1 cellular context compared by ENCODE assay signal in the genomic region with DNA sequence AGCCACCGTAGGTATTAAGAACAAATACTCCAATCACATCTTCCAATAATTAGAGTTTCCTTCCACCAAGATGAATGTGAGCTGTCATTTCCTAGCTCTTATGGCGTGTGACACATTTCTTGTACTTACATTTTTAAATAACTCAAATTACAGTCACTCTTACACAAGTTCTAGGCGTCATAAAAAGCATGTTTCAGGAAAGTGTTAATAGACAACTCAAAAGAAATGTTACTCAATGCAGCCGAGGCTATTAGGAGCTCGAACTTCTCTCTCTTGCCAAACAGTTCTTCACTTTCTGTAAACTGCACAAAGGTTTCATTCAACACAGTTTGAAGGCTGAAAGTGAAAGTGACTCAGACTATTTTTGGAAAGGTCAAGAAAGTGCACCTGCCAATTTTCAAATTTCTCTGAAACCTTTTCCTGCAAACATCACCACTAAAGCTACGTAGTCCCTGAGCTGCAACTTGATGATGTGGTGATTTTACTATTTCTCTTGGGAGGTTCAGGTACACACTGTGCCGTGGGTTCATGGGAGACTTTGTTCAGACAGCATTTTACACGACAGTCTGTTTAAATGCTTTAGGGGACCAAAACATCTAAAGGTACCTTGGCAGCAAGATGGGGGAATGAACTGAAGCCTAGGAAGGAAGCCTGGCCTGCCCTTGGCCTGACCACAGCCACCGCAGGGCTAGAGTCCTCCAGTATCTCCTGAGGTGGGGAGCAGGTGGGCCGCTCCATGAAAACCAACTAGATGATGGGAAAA.
TF ChIP-seq lines count a peak whose summit lies in the region.

No MANE protein-coding gene starts in this region.

TF ChIP-seq in GM12878, 131 proteins besides CTCF, POLR2A, EP300 and RAD21 (continued from another document and continues in another):
- TF ChIP-seq, protein P1, sequence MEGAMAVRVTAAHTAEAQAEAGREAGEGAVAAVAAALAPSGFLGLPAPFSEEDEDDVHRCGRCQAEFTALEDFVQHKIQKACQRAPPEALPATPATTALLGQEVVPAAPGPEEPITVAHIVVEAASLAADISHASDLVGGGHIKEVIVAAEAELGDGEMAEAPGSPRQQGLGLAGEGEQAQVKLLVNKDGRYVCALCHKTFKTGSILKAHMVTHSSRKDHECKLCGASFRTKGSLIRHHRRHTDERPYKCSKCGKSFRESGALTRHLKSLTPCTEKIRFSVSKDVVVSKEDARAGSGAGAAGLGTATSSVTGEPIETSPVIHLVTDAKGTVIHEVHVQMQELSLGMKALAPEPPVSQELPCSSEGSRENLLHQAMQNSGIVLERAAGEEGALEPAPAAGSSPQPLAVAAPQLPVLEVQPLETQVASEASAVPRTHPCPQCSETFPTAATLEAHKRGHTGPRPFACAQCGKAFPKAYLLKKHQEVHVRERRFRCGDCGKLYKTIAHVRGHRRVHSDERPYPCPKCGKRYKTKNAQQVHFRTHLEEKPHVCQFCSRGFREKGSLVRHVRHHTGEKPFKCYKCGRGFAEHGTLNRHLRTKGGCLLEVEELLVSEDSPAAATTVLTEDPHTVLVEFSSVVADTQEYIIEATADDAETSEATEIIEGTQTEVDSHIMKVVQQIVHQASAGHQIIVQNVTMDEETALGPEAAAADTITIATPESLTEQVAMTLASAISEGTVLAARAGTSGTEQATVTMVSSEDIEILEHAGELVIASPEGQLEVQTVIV (IDR thresholded peaks at IDR 0.05; ENCODE audit: borderline replicate concordance, partially characterized antibody): no peak
- TF ChIP-seq, protein P2, sequence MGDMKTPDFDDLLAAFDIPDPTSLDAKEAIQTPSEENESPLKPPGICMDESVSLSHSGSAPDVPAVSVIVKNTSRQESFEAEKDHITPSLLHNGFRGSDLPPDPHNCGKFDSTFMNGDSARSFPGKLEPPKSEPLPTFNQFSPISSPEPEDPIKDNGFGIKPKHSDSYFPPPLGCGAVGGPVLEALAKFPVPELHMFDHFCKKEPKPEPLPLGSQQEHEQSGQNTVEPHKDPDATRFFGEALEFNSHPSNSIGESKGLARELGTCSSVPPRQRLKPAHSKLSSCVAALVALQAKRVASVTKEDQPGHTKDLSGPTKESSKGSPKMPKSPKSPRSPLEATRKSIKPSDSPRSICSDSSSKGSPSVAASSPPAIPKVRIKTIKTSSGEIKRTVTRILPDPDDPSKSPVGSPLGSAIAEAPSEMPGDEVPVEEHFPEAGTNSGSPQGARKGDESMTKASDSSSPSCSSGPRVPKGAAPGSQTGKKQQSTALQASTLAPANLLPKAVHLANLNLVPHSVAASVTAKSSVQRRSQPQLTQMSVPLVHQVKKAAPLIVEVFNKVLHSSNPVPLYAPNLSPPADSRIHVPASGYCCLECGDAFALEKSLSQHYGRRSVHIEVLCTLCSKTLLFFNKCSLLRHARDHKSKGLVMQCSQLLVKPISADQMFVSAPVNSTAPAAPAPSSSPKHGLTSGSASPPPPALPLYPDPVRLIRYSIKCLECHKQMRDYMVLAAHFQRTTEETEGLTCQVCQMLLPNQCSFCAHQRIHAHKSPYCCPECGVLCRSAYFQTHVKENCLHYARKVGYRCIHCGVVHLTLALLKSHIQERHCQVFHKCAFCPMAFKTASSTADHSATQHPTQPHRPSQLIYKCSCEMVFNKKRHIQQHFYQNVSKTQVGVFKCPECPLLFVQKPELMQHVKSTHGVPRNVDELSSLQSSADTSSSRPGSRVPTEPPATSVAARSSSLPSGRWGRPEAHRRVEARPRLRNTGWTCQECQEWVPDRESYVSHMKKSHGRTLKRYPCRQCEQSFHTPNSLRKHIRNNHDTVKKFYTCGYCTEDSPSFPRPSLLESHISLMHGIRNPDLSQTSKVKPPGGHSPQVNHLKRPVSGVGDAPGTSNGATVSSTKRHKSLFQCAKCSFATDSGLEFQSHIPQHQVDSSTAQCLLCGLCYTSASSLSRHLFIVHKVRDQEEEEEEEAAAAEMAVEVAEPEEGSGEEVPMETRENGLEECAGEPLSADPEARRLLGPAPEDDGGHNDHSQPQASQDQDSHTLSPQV (IDR thresholded peaks at IDR 0.05): no peak
- TF ChIP-seq POLR2AphosphoS2 (IDR thresholded peaks at IDR 0.05; ENCODE audit: low read depth, low read length) (no peak), STAT1 (conservative IDR thresholded peaks at IDR 0.05) (no peak), NR2C1 (IDR thresholded peaks at IDR 0.05) (peak; percentile 39; the same call in 1 of the 2 replicates), MYB (IDR thresholded peaks at IDR 0.05; ENCODE audit: borderline replicate concordance, low read depth, low read length) (no peak), SREBF1 (IDR thresholded peaks at IDR 0.05; ENCODE audit: low read length) (no peak), STAT3 (IDR thresholded peaks at IDR 0.05; ENCODE audit: low read depth, low read length) (peak; percentile 98; the same call in 1 of the 2 replicates), SUPT20H (IDR thresholded peaks at IDR 0.05; ENCODE audit: borderline replicate concordance, control insufficient read depth, low read depth, low read length) (no peak), MEF2A (IDR thresholded peaks at IDR 0.05; ENCODE audit: insufficient read depth, low read depth, low read length) (peak; percentile 100), BMI1 (IDR thresholded peaks at IDR 0.05; ENCODE audit: borderline replicate concordance) (no peak), NFIC (IDR thresholded peaks at IDR 0.05; ENCODE audit: low read depth, low read length) (peak; percentile 95), ESRRA (IDR thresholded peaks at IDR 0.05; ENCODE audit: low read length) (no peak), MEF2B (IDR thresholded peaks at IDR 0.05; ENCODE audit: partially characterized antibody, poor library complexity, severe bottlenecking) (peak; percentile 98), CBX3 (IDR thresholded peaks at IDR 0.05; ENCODE audit: borderline replicate concordance, low read depth) (no peak), FOS (IDR thresholded peaks at IDR 0.05; ENCODE audit: borderline replicate concordance, extremely low read depth, insufficient read length) (no peak), SUZ12 (IDR thresholded peaks at IDR 0.05; ENCODE audit: unreplicated experiment) (no peak), HCFC1 (IDR thresholded peaks at IDR 0.05; ENCODE audit: low read length) (no peak), NR2C2 (IDR thresholded peaks at IDR 0.05; ENCODE audit: borderline replicate concordance, control insufficient read depth, insufficient read length, low read depth) (no peak), SMARCA5 (IDR thresholded peaks at IDR 0.05) (no peak), SIX5 (IDR thresholded peaks at IDR 0.05; ENCODE audit: low read depth, low read length, severe bottlenecking) (peak; percentile 2), EZH2 (IDR thresholded peaks at IDR 0.05; ENCODE audit: borderline replicate concordance, control insufficient read depth, low read depth, low read length) (no peak), DPF2 (IDR thresholded peaks at IDR 0.05) (peak; percentile 25; the same call in 1 of the 2 replicates), MTA2 (IDR thresholded peaks at IDR 0.05; ENCODE audit: low read depth) (peak; percentile 90), CREB1 (IDR thresholded peaks at IDR 0.05; ENCODE audit: low read depth) (peak; percentile 79), JUND (IDR thresholded peaks at IDR 0.05; ENCODE audit: low read depth, low read length) (no peak), NFXL1 (IDR thresholded peaks at IDR 0.05; ENCODE audit: borderline replicate concordance) (no peak), PAX8 (IDR thresholded peaks at IDR 0.05) (no peak), FOXK2 (IDR thresholded peaks at IDR 0.05) (no peak), SPI1 (IDR thresholded peaks at IDR 0.05; ENCODE audit: borderline replicate concordance, insufficient read depth, low read depth, low read length) (no peak), TARDBP (IDR thresholded peaks at IDR 0.05; ENCODE audit: borderline replicate concordance) (no peak)
- TF ChIP-seq, protein P3, sequence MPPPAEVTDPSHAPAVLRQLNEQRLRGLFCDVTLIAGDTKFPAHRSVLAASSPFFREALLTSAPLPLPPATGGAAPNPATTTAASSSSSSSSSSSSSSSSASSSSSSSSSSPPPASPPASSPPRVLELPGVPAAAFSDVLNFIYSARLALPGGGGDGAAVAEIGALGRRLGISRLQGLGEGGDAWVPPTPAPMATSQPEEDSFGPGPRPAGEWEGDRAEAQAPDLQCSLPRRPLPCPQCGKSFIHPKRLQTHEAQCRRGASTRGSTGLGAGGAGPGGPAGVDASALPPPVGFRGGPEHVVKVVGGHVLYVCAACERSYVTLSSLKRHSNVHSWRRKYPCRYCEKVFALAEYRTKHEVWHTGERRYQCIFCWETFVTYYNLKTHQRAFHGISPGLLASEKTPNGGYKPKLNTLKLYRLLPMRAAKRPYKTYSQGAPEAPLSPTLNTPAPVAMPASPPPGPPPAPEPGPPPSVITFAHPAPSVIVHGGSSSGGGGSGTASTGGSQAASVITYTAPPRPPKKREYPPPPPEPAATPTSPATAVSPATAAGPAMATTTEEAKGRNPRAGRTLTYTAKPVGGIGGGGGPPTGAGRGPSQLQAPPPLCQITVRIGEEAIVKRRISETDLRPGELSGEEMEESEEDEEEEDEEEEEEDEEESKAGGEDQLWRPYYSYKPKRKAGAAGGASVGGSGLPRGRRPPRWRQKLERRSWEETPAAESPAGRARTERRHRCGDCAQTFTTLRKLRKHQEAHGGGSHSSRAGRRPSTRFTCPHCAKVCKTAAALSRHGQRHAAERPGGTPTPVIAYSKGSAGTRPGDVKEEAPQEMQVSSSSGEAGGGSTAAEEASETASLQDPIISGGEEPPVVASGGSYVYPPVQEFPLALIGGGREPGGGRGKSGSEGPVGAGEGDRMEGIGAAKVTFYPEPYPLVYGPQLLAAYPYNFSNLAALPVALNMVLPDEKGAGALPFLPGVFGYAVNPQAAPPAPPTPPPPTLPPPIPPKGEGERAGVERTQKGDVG (CRISPR knock-in tag; IDR thresholded peaks at IDR 0.05): no peak
- TF ChIP-seq, protein P4, sequence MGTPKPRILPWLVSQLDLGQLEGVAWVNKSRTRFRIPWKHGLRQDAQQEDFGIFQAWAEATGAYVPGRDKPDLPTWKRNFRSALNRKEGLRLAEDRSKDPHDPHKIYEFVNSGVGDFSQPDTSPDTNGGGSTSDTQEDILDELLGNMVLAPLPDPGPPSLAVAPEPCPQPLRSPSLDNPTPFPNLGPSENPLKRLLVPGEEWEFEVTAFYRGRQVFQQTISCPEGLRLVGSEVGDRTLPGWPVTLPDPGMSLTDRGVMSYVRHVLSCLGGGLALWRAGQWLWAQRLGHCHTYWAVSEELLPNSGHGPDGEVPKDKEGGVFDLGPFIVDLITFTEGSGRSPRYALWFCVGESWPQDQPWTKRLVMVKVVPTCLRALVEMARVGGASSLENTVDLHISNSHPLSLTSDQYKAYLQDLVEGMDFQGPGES (IDR thresholded peaks at IDR 0.05): no peak
- TF ChIP-seq, protein P5, sequence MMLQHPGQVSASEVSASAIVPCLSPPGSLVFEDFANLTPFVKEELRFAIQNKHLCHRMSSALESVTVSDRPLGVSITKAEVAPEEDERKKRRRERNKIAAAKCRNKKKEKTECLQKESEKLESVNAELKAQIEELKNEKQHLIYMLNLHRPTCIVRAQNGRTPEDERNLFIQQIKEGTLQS (IDR thresholded peaks at IDR 0.05; ENCODE audit: borderline replicate concordance, extremely low read depth, low read depth, low read length): no peak
- TF ChIP-seq, protein P6, sequence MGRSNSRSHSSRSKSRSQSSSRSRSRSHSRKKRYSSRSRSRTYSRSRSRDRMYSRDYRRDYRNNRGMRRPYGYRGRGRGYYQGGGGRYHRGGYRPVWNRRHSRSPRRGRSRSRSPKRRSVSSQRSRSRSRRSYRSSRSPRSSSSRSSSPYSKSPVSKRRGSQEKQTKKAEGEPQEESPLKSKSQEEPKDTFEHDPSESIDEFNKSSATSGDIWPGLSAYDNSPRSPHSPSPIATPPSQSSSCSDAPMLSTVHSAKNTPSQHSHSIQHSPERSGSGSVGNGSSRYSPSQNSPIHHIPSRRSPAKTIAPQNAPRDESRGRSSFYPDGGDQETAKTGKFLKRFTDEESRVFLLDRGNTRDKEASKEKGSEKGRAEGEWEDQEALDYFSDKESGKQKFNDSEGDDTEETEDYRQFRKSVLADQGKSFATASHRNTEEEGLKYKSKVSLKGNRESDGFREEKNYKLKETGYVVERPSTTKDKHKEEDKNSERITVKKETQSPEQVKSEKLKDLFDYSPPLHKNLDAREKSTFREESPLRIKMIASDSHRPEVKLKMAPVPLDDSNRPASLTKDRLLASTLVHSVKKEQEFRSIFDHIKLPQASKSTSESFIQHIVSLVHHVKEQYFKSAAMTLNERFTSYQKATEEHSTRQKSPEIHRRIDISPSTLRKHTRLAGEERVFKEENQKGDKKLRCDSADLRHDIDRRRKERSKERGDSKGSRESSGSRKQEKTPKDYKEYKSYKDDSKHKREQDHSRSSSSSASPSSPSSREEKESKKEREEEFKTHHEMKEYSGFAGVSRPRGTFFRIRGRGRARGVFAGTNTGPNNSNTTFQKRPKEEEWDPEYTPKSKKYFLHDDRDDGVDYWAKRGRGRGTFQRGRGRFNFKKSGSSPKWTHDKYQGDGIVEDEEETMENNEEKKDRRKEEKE (IDR thresholded peaks at IDR 0.05): no peak
- TF ChIP-seq, protein P7, sequence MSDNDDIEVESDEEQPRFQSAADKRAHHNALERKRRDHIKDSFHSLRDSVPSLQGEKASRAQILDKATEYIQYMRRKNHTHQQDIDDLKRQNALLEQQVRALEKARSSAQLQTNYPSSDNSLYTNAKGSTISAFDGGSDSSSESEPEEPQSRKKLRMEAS (IDR thresholded peaks at IDR 0.05; ENCODE audit: low read depth, low read length): no peak
- TF ChIP-seq, protein P8, sequence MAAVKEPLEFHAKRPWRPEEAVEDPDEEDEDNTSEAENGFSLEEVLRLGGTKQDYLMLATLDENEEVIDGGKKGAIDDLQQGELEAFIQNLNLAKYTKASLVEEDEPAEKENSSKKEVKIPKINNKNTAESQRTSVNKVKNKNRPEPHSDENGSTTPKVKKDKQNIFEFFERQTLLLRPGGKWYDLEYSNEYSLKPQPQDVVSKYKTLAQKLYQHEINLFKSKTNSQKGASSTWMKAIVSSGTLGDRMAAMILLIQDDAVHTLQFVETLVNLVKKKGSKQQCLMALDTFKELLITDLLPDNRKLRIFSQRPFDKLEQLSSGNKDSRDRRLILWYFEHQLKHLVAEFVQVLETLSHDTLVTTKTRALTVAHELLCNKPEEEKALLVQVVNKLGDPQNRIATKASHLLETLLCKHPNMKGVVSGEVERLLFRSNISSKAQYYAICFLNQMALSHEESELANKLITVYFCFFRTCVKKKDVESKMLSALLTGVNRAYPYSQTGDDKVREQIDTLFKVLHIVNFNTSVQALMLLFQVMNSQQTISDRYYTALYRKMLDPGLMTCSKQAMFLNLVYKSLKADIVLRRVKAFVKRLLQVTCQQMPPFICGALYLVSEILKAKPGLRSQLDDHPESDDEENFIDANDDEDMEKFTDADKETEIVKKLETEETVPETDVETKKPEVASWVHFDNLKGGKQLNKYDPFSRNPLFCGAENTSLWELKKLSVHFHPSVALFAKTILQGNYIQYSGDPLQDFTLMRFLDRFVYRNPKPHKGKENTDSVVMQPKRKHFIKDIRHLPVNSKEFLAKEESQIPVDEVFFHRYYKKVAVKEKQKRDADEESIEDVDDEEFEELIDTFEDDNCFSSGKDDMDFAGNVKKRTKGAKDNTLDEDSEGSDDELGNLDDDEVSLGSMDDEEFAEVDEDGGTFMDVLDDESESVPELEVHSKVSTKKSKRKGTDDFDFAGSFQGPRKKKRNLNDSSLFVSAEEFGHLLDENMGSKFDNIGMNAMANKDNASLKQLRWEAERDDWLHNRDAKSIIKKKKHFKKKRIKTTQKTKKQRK (IDR thresholded peaks at IDR 0.05; ENCODE audit: low read depth, low read length): no peak
- TF ChIP-seq, protein P9, sequence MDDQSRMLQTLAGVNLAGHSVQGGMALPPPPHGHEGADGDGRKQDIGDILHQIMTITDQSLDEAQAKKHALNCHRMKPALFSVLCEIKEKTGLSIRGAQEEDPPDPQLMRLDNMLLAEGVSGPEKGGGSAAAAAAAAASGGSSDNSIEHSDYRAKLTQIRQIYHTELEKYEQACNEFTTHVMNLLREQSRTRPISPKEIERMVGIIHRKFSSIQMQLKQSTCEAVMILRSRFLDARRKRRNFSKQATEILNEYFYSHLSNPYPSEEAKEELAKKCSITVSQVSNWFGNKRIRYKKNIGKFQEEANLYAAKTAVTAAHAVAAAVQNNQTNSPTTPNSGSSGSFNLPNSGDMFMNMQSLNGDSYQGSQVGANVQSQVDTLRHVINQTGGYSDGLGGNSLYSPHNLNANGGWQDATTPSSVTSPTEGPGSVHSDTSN (IDR thresholded peaks at IDR 0.05; ENCODE audit: insufficient replicate concordance, low read depth, low read length): no peak
